In the genomic region with DNA sequence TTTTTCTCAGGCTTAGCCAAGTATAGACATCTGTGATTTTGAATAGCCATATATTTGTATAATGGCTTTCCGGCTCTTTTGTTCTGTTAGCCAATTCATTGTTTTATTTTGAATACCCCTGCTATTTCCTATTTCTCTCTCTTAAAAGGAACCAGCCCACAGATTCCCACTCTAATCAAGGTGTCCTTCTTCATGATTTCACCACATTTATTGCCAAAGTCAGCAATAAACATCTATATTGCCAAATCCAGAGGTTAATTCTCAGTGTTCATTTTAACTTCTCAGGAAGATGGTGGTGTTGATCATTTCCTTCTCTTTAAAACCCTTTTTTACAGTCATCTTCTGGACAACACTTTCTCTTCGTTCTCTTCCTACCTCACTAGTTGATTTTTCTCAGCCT, we compare ENCODE assay signal across 33 cellular contexts.
"Had no signal": no experiment of that assay in that cellular context is flagged by ENCODE, and none has a peak within 500 bp of the region (broad histone marks: within the 10 kb centered on the region; RNA-seq: fewer than 3 reads in every experiment).

No MANE protein-coding gene starts in this region.

- FAIRE-seq: astrocyte had no signal

- H3K4me3 ChIP-seq: adrenal gland, body of pancreas, breast epithelium had no signal

- H3K36me3 ChIP-seq: adrenal gland, brain microvascular endothelial cell, breast epithelium had no signal

- DNase-seq: activated B cell treated with CpG ODN at 0.5 μM for 24 hours; activated CD4-positive, alpha-beta memory T cell treated with anti-CD3 and anti-CD28 coated beads for 36 hours; activated CD4-positive, alpha-beta T cell treated with anti-CD3 and anti-CD28 coated beads for 4 hours; activated CD4-positive, alpha-beta T cell treated with anti-CD3 and anti-CD28 coated beads, Interleukin-2, amount 10 ng/mL, durations not matched to agents 24 days and 14 days; activated CD4-positive, alpha-beta T cell treated with anti-CD3 and anti-CD28 coated beads, Interleukin-2, amount 50 U/mL, for 1 hour; activated CD4-positive, alpha-beta T cell treated with anti-CD3 and anti-CD28 coated beads, Interleukin-2, amount 50 U/mL, for 4 hours; activated CD4-positive, CD25-positive, alpha-beta regulatory T cell treated with anti-CD3 and anti-CD28 coated beads, Interleukin-2, amount 50 U/mL, for 72 hours; activated CD8-positive, alpha-beta memory T cell treated with anti-CD3 and anti-CD28 coated beads, Interleukin-2, amount 50 U/mL, for 4 hours; activated CD8-positive, alpha-beta T cell treated with anti-CD3 and anti-CD28 coated beads for 36 hours; activated effector memory CD4-positive, alpha-beta T cell treated with anti-CD3 and anti-CD28 coated beads, Interleukin-2, amount 50 U/mL, for 16 hours; activated gamma-delta T cell treated with Interleukin-2 at 50 U/mL for 16 hours; activated naive CD4-positive, alpha-beta T cell; activated naive CD4-positive, alpha-beta T cell treated with anti-CD3 and anti-CD28 coated beads for 36 hours; activated naive CD4-positive, alpha-beta T cell treated with anti-CD3 and anti-CD28 coated beads, Interleukin-2, amount 50 U/mL, for 16 hours; activated naive CD8-positive, alpha-beta T cell treated with anti-CD3 and anti-CD28 coated beads for 36 hours; activated T-cell treated with anti-CD3 and anti-CD28 coated beads for 4 hours; activated T-cell treated with anti-CD3 and anti-CD28 coated beads, Interleukin-2, amount 50 U/mL, for 1 hour; activated T-cell treated with anti-CD3 and anti-CD28 coated beads, Interleukin-2, amount 50 U/mL, for 4 hours; activated T-cell treated with anti-CD3 and anti-CD28 coated beads, Interleukin-2, amount 50 U/mL, for 72 hours; adrenal gland; amniotic stem cell; aorta; body of pancreas; brain microvascular endothelial cell; central memory CD4-positive, alpha-beta T cell; T-helper 1 cell; T-helper 2 cell; T-helper 9 cell had no signal

- H3K27ac ChIP-seq: adrenal gland, body of pancreas, brain microvascular endothelial cell, breast epithelium, VCaP had no signal

- ATAC-seq: activated CD8-positive, alpha-beta T cell treated with anti-CD3 and anti-CD28 coated beads for 36 hours; activated naive CD4-positive, alpha-beta T cell treated with anti-CD3 and anti-CD28 coated beads, Interleukin-2, amount 50 U/mL, for 72 hours; activated T-cell treated with anti-CD3 and anti-CD28 coated beads, Interleukin-2, amount 50 U/mL, for 4 hours; activated T-cell treated with anti-CD3 and anti-CD28 coated beads, Interleukin-2, amount 50 U/mL, for 72 hours; activated T-helper 17 cell treated with anti-CD3 and anti-CD28 coated beads, Interleukin-2, amount 50 U/mL, for 72 hours; body of pancreas had no signal

- H3K4me1 ChIP-seq: adrenal gland, breast epithelium had no signal

- H3K27me3 ChIP-seq: adrenal gland, body of pancreas, brain microvascular endothelial cell, breast epithelium had no signal

- H3K9me3 ChIP-seq: adrenal gland, body of pancreas, breast epithelium had no signal
